ENCODE assay signal across 10 cellular contexts in the genomic region with DNA sequence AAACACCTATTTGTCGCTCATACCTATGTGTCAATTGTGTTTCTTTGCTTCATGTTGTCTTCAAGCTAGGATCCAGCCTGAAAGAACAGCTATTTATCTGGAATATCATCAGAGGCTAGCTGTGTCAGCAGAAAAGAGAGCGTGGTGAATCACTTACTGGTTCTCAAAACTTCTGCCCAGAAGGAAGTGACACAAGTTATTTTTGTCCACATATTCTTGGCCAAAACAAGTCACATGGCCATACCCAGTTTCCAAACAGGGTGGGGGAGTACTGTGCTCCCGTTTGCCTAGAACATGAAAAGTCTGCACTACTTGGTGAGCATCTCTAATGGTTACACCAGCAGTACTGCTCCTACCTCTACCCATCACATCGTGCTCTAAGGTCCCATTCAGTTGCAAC.
DNase-seq lines count a peak whose midpoint lies in the region; ATAC-seq, FAIRE-seq and TF ChIP-seq lines count a peak whose summit lies in the region.
"Had no signal": no experiment of that assay in that cellular context is flagged by ENCODE, and none has a peak within 500 bp of the region (broad histone marks: within the 10 kb centered on the region; RNA-seq: fewer than 3 reads in every experiment).

No MANE protein-coding gene starts in this region.

- intact Hi-C loops in psoas muscle (cut with DNase I), result no loop called here
- intact Hi-C loops in CD4-positive, alpha-beta T cell (cut with DNase I, micrococcal nuclease), result no loop called here
- intact Hi-C loops in Caco-2 (cut with micrococcal nuclease; ENCODE audit: unreplicated experiment), result no loop called here

- H3K36me3 ChIP-seq in psoas muscle (ENCODE audit: insufficient read depth in 1 of 2, low read depth in 1 of 2), result no peaks in the 10 kb centered on the region
- H3K36me3 ChIP-seq in Caco-2 (ENCODE audit: control insufficient read depth, insufficient read depth, low read length), result no peaks in the 10 kb centered on the region

- peaks cover 33% of the 10 kb centered on the region for H3K4me1 ChIP-seq in psoas muscle
- peaks cover 6% of the 10 kb centered on the region for H3K4me1 ChIP-seq in Caco-2

- no peaks in the 10 kb centered on the region for H3K4me1 Mint-ChIP-seq in CD4-positive, alpha-beta T cell (ENCODE audit: low read depth)
- H3K4me1 Mint-ChIP-seq in Caco-2 (ENCODE audit: low read depth, unreplicated experiment), result peaks cover 9% of the 10 kb centered on the region
- H3K4me1 Mint-ChIP-seq: activated CD4-positive, alpha-beta T cell treated with anti-CD3 and anti-CD28 coated beads, Interleukin-2, amount 10 ng/mL, durations not matched to agents 7 days and 5 days had no signal

- no peak overlapping the region for H3K4me3 Mint-ChIP-seq in CD4-positive, alpha-beta T cell
- no peak overlapping the region for H3K4me3 Mint-ChIP-seq in Caco-2 (ENCODE audit: unreplicated experiment)
- H3K4me3 Mint-ChIP-seq: activated CD4-positive, alpha-beta T cell treated with anti-CD3 and anti-CD28 coated beads, Interleukin-2, amount 10 ng/mL, durations not matched to agents 7 days and 5 days had no signal

- no peak overlapping the region for H3K27ac Mint-ChIP-seq in CD4-positive, alpha-beta T cell
- no peak overlapping the region for H3K27ac Mint-ChIP-seq in Caco-2 (ENCODE audit: unreplicated experiment)
- H3K27ac Mint-ChIP-seq: activated CD4-positive, alpha-beta T cell treated with anti-CD3 and anti-CD28 coated beads, Interleukin-2, amount 10 ng/mL, durations not matched to agents 7 days and 5 days had no signal

- CTCF ChIA-PET in CD4-positive, alpha-beta T cell (lab: Charles Lee), result no interaction called here
- CTCF ChIA-PET in Caco-2 (lab: Charles Lee), result no interaction called here

- POLR2A ChIA-PET in CD4-positive, alpha-beta T cell (lab: Charles Lee), result no interaction called here
- POLR2A ChIA-PET in Caco-2 (lab: Charles Lee), result no interaction called here

- no peaks in the 10 kb centered on the region for H3K27me3 Mint-ChIP-seq in CD4-positive, alpha-beta T cell
- no peaks in the 10 kb centered on the region for H3K27me3 Mint-ChIP-seq in Caco-2 (ENCODE audit: insufficient read depth, unreplicated experiment)
- H3K27me3 Mint-ChIP-seq: activated CD4-positive, alpha-beta T cell treated with anti-CD3 and anti-CD28 coated beads, Interleukin-2, amount 10 ng/mL, durations not matched to agents 7 days and 5 days had no signal

- ATAC-seq in GM19328 (IDR thresholded peaks at IDR 0.05; ENCODE audit: unreplicated experiment), result peak; percentile 63
- ATAC-seq in HG03196 (IDR thresholded peaks at IDR 0.05; ENCODE audit: unreplicated experiment), result peak; percentile 70
- ATAC-seq in psoas muscle, result peak; percentile 85 to 95 (median 90)
- ATAC-seq in CD4-positive, alpha-beta T cell (ENCODE audit: poor library complexity), result no peak

- H3K36me3 Mint-ChIP-seq in CD4-positive, alpha-beta T cell (ENCODE audit: low read depth), result no peaks in the 10 kb centered on the region
- no peaks in the 10 kb centered on the region for H3K36me3 Mint-ChIP-seq in Caco-2 (ENCODE audit: insufficient read depth, unreplicated experiment)

- DNase-seq in cardiac fibroblast (ENCODE audit: low read depth in 2 of 2) (peak; percentile 68 to 80), psoas muscle (peak in 1 of 2 donors; percentile 30), GM12892 (ENCODE audit: insufficient read length) (no peak), DMS153 (lab: John Stamatoyannopoulos, UW) (no peak), Caco-2 (no peak)
- DNase-seq in CD4-positive, alpha-beta T cell, result no peak
- DNase-seq: activated CD4-positive, alpha-beta T cell treated with anti-CD3 and anti-CD28 coated beads, Interleukin-2, amount 10 ng/mL, durations not matched to agents 7 days and 5 days had no signal

- H3K9me3 ChIP-seq in psoas muscle (peaks cover 6% of the 10 kb centered on the region), Caco-2 (no peaks in the 10 kb centered on the region)
- H3K9me3 ChIP-seq in CD4-positive, alpha-beta T cell (ENCODE audit: control insufficient read depth, low read length), result no peaks in the 10 kb centered on the region

- TF ChIP-seq CTCF in cardiac fibroblast (IDR thresholded peaks at IDR 0.05; ENCODE audit: low read depth, low read length), result no peak
- TF ChIP-seq CTCF in psoas muscle (IDR thresholded peaks at IDR 0.05), result no peak
- no peak for TF ChIP-seq CTCF in CD4-positive, alpha-beta T cell (IDR thresholded peaks at IDR 0.05)
- TF ChIP-seq CTCF in Caco-2 (IDR thresholded peaks at IDR 0.05; ENCODE audit: insufficient read depth in 1 of 2, low read depth in 1 of 2, low read length in 1 of 2, severe bottlenecking in 1 of 2, unreplicated experiment in 1 of 2), result no peak

- H3K9me3 Mint-ChIP-seq in CD4-positive, alpha-beta T cell, result no peaks in the 10 kb centered on the region
- peaks cover 9% of the 10 kb centered on the region for H3K9me3 Mint-ChIP-seq in Caco-2 (ENCODE audit: unreplicated experiment)
- H3K9me3 Mint-ChIP-seq: activated CD4-positive, alpha-beta T cell treated with anti-CD3 and anti-CD28 coated beads, Interleukin-2, amount 10 ng/mL, durations not matched to agents 7 days and 5 days had no signal

- peak overlapping the region; percentile 78 for H3K27ac ChIP-seq in psoas muscle
- H3K27ac ChIP-seq in CD4-positive, alpha-beta T cell (ENCODE audit: low read depth, low read length), result no peak overlapping the region

- no peak for FAIRE-seq in GM12892 (lab: Jason Lieb, UNC)
- FAIRE-seq: GM19239 had no signal

- no peak for TF ChIP-seq POLR2A in GM12892 (IDR thresholded peaks at IDR 0.05; ENCODE audit: low read depth, low read length)

- 13 to 28% (median 20%) methylated on average over 4 of the region's 4 CpGs for WGBS in psoas muscle, 3 donors

- no TSS peak for BruUV-seq in Caco-2 (replicated peaks; lab: Mats Ljungman, UMichigan)

- no peaks in the 10 kb centered on the region for H3K27me3 ChIP-seq in psoas muscle (ENCODE audit: insufficient read depth in 3 of 3, low read length in 2 of 3)
- no peaks in the 10 kb centered on the region for H3K27me3 ChIP-seq in CD4-positive, alpha-beta T cell (ENCODE audit: control insufficient read depth, insufficient read depth, low read length)
- H3K27me3 ChIP-seq in Caco-2 (replicated peaks; ENCODE audit: control insufficient read depth, insufficient read depth, low read length), result no peaks in the 10 kb centered on the region

- no peak overlapping the region for H3K4me3 ChIP-seq in cardiac fibroblast (replicated peaks in 1 of 2; ENCODE audit: low read depth in 2 of 2, low read length in 2 of 2)
- H3K4me3 ChIP-seq in psoas muscle, result no peak overlapping the region
- H3K4me3 ChIP-seq in Caco-2 (ENCODE audit: low read depth, low read length), result no peak overlapping the region

Comparison
In these comparisons a context has a peak if more than half of its experiments do, and no peak if none do; other contexts are left out.
1. DNase-seq: peak in cardiac fibroblast (2 of 2); none in GM12892 (single experiment), CD4-positive, alpha-beta T cell (0 of 10), DMS153 (single experiment) and Caco-2 (0 of 2).